ENCODE assay signal across 8 cellular contexts in the genomic region with DNA sequence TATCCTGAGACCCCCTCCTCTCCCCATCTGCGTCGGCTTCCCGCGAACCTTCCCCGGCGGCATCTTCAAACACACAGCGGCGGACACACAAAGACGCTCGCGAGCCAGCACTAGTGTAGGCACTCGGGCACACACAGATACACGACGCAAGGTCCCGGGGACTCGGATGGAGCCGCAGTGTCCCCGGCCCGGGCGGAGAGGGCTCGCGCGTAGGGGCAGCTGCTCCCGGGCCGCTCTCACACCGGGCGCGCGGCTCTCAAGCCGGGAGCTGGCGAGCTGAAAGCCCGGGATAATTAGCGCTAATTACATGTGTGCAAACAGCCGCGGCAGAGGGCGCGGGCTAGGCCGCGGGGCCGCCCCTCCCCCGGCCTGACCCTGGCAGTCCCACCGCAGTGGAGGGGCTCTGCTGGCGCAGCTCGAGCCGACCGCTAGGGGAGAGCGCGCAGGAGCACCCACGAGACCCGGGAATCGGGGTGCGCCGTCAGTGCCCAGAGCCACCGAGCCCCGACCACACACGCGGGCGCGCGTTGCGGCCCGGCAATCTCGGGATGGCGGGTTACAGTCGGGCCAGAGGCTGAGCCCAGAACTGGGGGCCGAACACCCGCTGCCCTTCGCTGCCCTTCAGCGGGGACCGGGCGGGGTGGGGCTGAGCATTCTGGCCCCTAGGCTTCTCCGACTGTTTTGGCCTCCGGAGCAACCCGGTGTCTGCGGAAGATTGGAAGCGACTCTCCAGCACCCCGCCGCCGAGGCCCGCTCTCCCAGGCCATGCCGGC.
A peak's percentile ranks its signal among the peaks of the same experiment; 100 is the strongest.
DNase-seq lines count a peak whose midpoint lies in the region; ATAC-seq and TF ChIP-seq lines count a peak whose summit lies in the region.

No MANE protein-coding gene starts in this region.

- H3K9ac ChIP-seq in mesendoderm (ENCODE audit: low read length), result peak overlapping the region; percentile 55

- H4K8ac ChIP-seq in mesendoderm (ENCODE audit: low read depth, low read length), result no peak overlapping the region

- H3K79me1 ChIP-seq in mesendoderm (ENCODE audit: low read length), result no peaks in the 10 kb centered on the region

- no peaks in the 10 kb centered on the region for H3K36me3 ChIP-seq in mesendoderm (ENCODE audit: control insufficient read depth, insufficient read depth, low read length)

- no peak overlapping the region for H3K27ac Mint-ChIP-seq in activated CD8-positive, alpha-beta T cell treated with anti-CD3 and anti-CD28 coated beads for 36 hours
- no peak overlapping the region for H3K27ac Mint-ChIP-seq in activated CD8-positive, alpha-beta T cell treated with anti-CD3 and anti-CD28 coated beads, Interleukin-2, amount 10 ng/mL, durations not matched to agents 7 days and 5 days

- H3K56ac ChIP-seq in mesendoderm (ENCODE audit: low read length), result peak overlapping the region; percentile 83

- peak; percentile 20 for DNase-seq in activated CD8-positive, alpha-beta T cell treated with anti-CD3 and anti-CD28 coated beads for 36 hours
- no peak for DNase-seq in activated CD8-positive, alpha-beta T cell treated with anti-CD3 and anti-CD28 coated beads, Interleukin-2, amount 10 ng/mL, durations not matched to agents 7 days and 5 days
- DNase-seq in NCI-H748 (lab: John Stamatoyannopoulos, UW; ENCODE audit: unreplicated experiment) (peak; percentile 94), dorsolateral prefrontal cortex (peak in 1 of 10 donors; percentile 15), mesendoderm (peak; percentile 73), dedifferentiated amniotic fluid mesenchymal stem cell (ENCODE audit: extremely low spot score) (no peak), midbrain (lab: John Stamatoyannopoulos, UW) (no peak)

- POLR2A ChIA-PET in activated CD8-positive, alpha-beta T cell treated with anti-CD3 and anti-CD28 coated beads for 36 hours (lab: Charles Lee), result interaction anchor here (0.8 to 1.2 kb wide), 2 partner anchors 271 to 278 kb away, joined by 3 read pairs; partner anchors contain the start of gene FOXD2
- POLR2A ChIA-PET in activated CD8-positive, alpha-beta T cell treated with anti-CD3 and anti-CD28 coated beads, Interleukin-2, amount 10 ng/mL, durations not matched to agents 7 days and 5 days (lab: Charles Lee), result interaction anchor here (1.6 kb wide), 1 partner anchor 272 kb away, joined by 5 read pairs; the partner anchor contains the start of gene FOXD2

- no peak overlapping the region for H3K23ac ChIP-seq in mesendoderm (ENCODE audit: low read length)

- no peaks in the 10 kb centered on the region for H3K79me2 ChIP-seq in mesendoderm (ENCODE audit: control insufficient read depth, insufficient read depth, low read length)

- H2BK5ac ChIP-seq in mesendoderm (ENCODE audit: low read length), result no peak overlapping the region

- H3K9me3 Mint-ChIP-seq in activated CD8-positive, alpha-beta T cell treated with anti-CD3 and anti-CD28 coated beads for 36 hours, result no peaks in the 10 kb centered on the region
- no peaks in the 10 kb centered on the region for H3K9me3 Mint-ChIP-seq in activated CD8-positive, alpha-beta T cell treated with anti-CD3 and anti-CD28 coated beads, Interleukin-2, amount 10 ng/mL, durations not matched to agents 7 days and 5 days (ENCODE audit: insufficient read depth)

- no peak overlapping the region for H2AK5ac ChIP-seq in mesendoderm (ENCODE audit: low read length)

- peak overlapping the region in 58 of 59 donors; percentile 6 to 65 (median 44) for H3K4me3 ChIP-seq in dorsolateral prefrontal cortex
- H3K4me3 ChIP-seq in mesendoderm (ENCODE audit: low read length), result peak overlapping the region; percentile 8

- no CpG with 5 or more reads among the region's 81 CpGs for WGBS in mesendoderm (ENCODE audit: extremely low coverage, insufficient coverage, low lambda C conversion rate)

- intact Hi-C loops in activated CD8-positive, alpha-beta T cell treated with anti-CD3 and anti-CD28 coated beads for 36 hours (cut with micrococcal nuclease), result loop anchor here (2.0 to 10.0 kb wide), 2 partner anchors 185 to 273 kb away; no protein-coding TSS in a partner anchor
- intact Hi-C loops in dorsolateral prefrontal cortex (cut with DNase I), result loop anchor here (2.0 to 10.0 kb wide), 6 partner anchors 175 to 527 kb away; partner anchors contain the start of gene PDZK1IP1 (in 1 of the 2)

- CTCF ChIA-PET in activated CD8-positive, alpha-beta T cell treated with anti-CD3 and anti-CD28 coated beads for 36 hours (lab: Charles Lee), result interaction anchor here (0.7 to 11.2 kb wide), 29 partner anchors 8 to 530 kb away, joined by 3 to 125 read pairs (median 5); partner anchors contain the start of gene FOXD2
- CTCF ChIA-PET in activated CD8-positive, alpha-beta T cell treated with anti-CD3 and anti-CD28 coated beads, Interleukin-2, amount 10 ng/mL, durations not matched to agents 7 days and 5 days (lab: Charles Lee), result interaction anchor here (0.7 to 5.7 kb wide), 15 partner anchors 8 to 376 kb away, joined by 3 to 71 read pairs (median 4); partner anchors contain the start of genes CMPK1 and FOXD2

- H3K27me3 ChIP-seq in dorsolateral prefrontal cortex, result peaks cover 0 to 83% (median 58%) of the 10 kb centered on the region in 45 donors
- peaks cover 24% of the 10 kb centered on the region for H3K27me3 ChIP-seq in mesendoderm (ENCODE audit: insufficient read depth, low read length, poor library complexity)

- no peaks in the 10 kb centered on the region for H3K36me3 Mint-ChIP-seq in activated CD8-positive, alpha-beta T cell treated with anti-CD3 and anti-CD28 coated beads for 36 hours (ENCODE audit: low read depth)
- no peaks in the 10 kb centered on the region for H3K36me3 Mint-ChIP-seq in activated CD8-positive, alpha-beta T cell treated with anti-CD3 and anti-CD28 coated beads, Interleukin-2, amount 10 ng/mL, durations not matched to agents 7 days and 5 days (ENCODE audit: low read depth)

- H3K27me3 Mint-ChIP-seq in activated CD8-positive, alpha-beta T cell treated with anti-CD3 and anti-CD28 coated beads for 36 hours, result peaks cover 58% of the 10 kb centered on the region
- H3K27me3 Mint-ChIP-seq in activated CD8-positive, alpha-beta T cell treated with anti-CD3 and anti-CD28 coated beads, Interleukin-2, amount 10 ng/mL, durations not matched to agents 7 days and 5 days (ENCODE audit: low read depth), result peaks cover 70% of the 10 kb centered on the region

- TF ChIP-seq CTCF in activated CD8-positive, alpha-beta T cell treated with anti-CD3 and anti-CD28 coated beads for 36 hours (IDR thresholded peaks at IDR 0.05), result no peak
- peak in 27 of 56 donors; percentile 11 to 46 (median 26) for TF ChIP-seq CTCF in dorsolateral prefrontal cortex (IDR thresholded peaks at IDR 0.05 in 54 of 56, conservative IDR thresholded peaks at IDR 0.05 in 2 of 56; ENCODE audit: low read depth in 1 of 56, partially characterized antibody in 56 of 56)

- no peak overlapping the region for H2BK120ac ChIP-seq in mesendoderm (ENCODE audit: low read depth, low read length)

- no peak for ATAC-seq in activated CD8-positive, alpha-beta T cell treated with anti-CD3 and anti-CD28 coated beads for 36 hours
- no peak for ATAC-seq in activated CD8-positive, alpha-beta T cell treated with anti-CD3 and anti-CD28 coated beads, Interleukin-2, amount 10 ng/mL, durations not matched to agents 7 days and 5 days
- no peak for ATAC-seq in GM19035 (IDR thresholded peaks at IDR 0.05; ENCODE audit: unreplicated experiment)

- H3K27ac ChIP-seq in dorsolateral prefrontal cortex (peak overlapping the region in 39 of 59 donors; percentile 3 to 83 (median 59)), mesendoderm (ENCODE audit: low read depth, low read length) (no peak overlapping the region)

- no peak overlapping the region for H3K4ac ChIP-seq in mesendoderm (ENCODE audit: low read depth, low read length)

- no peak overlapping the region for H3K4me3 Mint-ChIP-seq in activated CD8-positive, alpha-beta T cell treated with anti-CD3 and anti-CD28 coated beads for 36 hours
- no peak overlapping the region for H3K4me3 Mint-ChIP-seq in activated CD8-positive, alpha-beta T cell treated with anti-CD3 and anti-CD28 coated beads, Interleukin-2, amount 10 ng/mL, durations not matched to agents 7 days and 5 days

- H3K4me2 ChIP-seq in mesendoderm (ENCODE audit: low read length), result peak overlapping the region; percentile 83

- H2BK15ac ChIP-seq in mesendoderm (replicated peaks; ENCODE audit: low read depth), result no peak overlapping the region

- peaks cover 10% of the 10 kb centered on the region for H3K4me1 Mint-ChIP-seq in activated CD8-positive, alpha-beta T cell treated with anti-CD3 and anti-CD28 coated beads for 36 hours (ENCODE audit: low read depth)
- peaks cover 4% of the 10 kb centered on the region for H3K4me1 Mint-ChIP-seq in activated CD8-positive, alpha-beta T cell treated with anti-CD3 and anti-CD28 coated beads, Interleukin-2, amount 10 ng/mL, durations not matched to agents 7 days and 5 days (ENCODE audit: low read depth)

- H3K4me1 ChIP-seq in mesendoderm (ENCODE audit: control insufficient read depth, low read depth, low read length), result no peaks in the 10 kb centered on the region

- no peak overlapping the region for H3K18ac ChIP-seq in mesendoderm (ENCODE audit: low read length)

- H4K5ac ChIP-seq in mesendoderm (ENCODE audit: low read length), result no peak overlapping the region

Comparison
In these comparisons a context has a peak if more than half of its experiments do, and no peak if none do; other contexts are left out.
1. DNase-seq: peak in activated CD8-positive, alpha-beta T cell treated with anti-CD3 and anti-CD28 coated beads for 36 hours (single experiment), NCI-H748 (single experiment) and mesendoderm (single experiment); none in activated CD8-positive, alpha-beta T cell treated with anti-CD3 and anti-CD28 coated beads, Interleukin-2, amount 10 ng/mL, durations not matched to agents 7 days and 5 days (single experiment), dedifferentiated amniotic fluid mesenchymal stem cell (single experiment) and midbrain (single experiment).